Comparison of ENCODE assay signal across 12 cellular contexts in the genomic region with DNA sequence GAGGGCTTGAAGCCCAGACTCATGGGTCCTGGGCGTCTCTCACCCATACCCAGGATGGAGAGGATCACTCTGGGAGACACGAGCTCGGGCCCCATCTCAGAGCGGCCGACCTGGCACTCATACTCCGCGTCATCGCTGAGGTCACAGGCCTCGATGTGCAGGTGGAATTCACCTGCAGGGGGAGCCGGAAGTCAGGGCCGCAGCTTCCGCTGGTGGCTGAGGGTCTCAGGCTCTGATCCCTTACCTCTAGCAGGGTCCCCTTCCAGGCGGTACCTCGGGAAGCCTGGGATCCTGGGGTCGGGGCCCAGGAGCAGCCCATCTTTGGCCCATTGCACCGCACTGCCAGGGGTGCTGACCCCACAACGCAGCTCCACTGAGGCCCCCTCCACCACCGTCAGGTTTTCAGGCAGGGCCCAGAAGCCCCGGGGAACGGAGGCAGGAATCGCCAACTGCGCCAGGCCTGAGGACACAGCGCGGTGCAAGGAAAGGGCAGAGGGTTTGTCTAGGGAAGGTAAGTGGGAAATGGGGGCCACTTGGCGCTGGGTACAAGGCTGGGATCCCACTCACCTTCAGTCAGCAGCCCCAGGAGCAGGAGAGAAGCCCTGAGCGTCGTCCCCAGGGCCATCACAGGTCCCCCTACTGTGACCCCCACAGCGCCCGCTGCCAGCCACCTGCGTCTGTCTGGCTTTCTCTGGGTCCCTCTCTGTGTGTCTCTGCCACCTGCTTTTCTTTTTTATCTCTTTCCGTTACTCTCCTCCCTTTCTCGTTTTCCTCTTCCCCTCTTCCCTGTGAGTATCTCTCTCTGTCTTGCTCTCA. TPM values are rescaled to one million over a fixed set of nuclear protein-coding genes. Genes with fewer than 3 reads are reported as not detected.
DNase-seq lines count a peak whose midpoint lies in the region; ATAC-seq and TF ChIP-seq lines count a peak whose summit lies in the region.
"Had no signal": no experiment of that assay in that cellular context is flagged by ENCODE, and none has a peak within 500 bp of the region (broad histone marks: within the 10 kb centered on the region; RNA-seq: fewer than 3 reads in every experiment).

No MANE protein-coding gene starts in this region.

- H3K36me3 ChIP-seq in HUES64 (ENCODE audit: insufficient read depth, low read length): no peaks in the 10 kb centered on the region

- peak; percentile 64 for DNase-seq in D341Med (ENCODE audit: low spot score)
- no peak for DNase-seq in foreskin keratinocyte
- no peak for DNase-seq in NCI-H446 treated with DMSO at 0.1 percent for 48 hours (lab: John Stamatoyannopoulos, UW)
- no peak for DNase-seq in T-helper 9 cell
- DNase-seq in AG20443 (ENCODE audit: low spot score): no peak
- DNase-seq: activated B cell treated with CpG ODN at 0.5 μM for 24 hours; activated naive CD4-positive, alpha-beta T cell treated with anti-CD3 and anti-CD28 coated beads, Interleukin-2, amount 50 U/mL, for 16 hours; COR-L47; effector memory CD4-positive, alpha-beta T cell; occipital lobe had no signal

- no peak overlapping the region for H3K27ac ChIP-seq in HUES64 (ENCODE audit: low read depth, low read length)
- no peak overlapping the region for H3K27ac ChIP-seq in foreskin keratinocyte

- H3K4me1 ChIP-seq in HUES64 (ENCODE audit: insufficient read depth, low read length): no peaks in the 10 kb centered on the region
- no peaks in the 10 kb centered on the region for H3K4me1 ChIP-seq in foreskin keratinocyte

- peak overlapping the region; percentile 20; the same call in 1 of the 2 replicates for H3K4me3 ChIP-seq in HUES64 (ENCODE audit: low read length)

- TF ChIP-seq CTCF in foreskin keratinocyte (conservative IDR thresholded peaks at IDR 0.05): peak; percentile 36

- no peak for ATAC-seq in foreskin keratinocyte

- H3K9me3 ChIP-seq in HUES64 (ENCODE audit: insufficient read depth, low read depth, low read length): no peaks in the 10 kb centered on the region

- H3K27me3 ChIP-seq in HUES64 (ENCODE audit: insufficient read depth, low read length) (peaks cover 55% of the 10 kb centered on the region), foreskin keratinocyte (peaks cover 50% of the 10 kb centered on the region)

- 58% methylated on average over 32 of the region's 32 CpGs for whole genome bisulfite sequencing in HUES64

- H3K9ac ChIP-seq in HUES64 (ENCODE audit: low read depth, low read length): no peak overlapping the region

RNA-seq across cellular contexts. Expression of a gene that starts 0.9 kb away (rescaled TPM):
- polyA plus RNA-seq in HUES64 (2013, experiment 1 of 2): not detected
- polyA plus RNA-seq in HUES64 (2013, experiment 2 of 2): 0.57 TPM
- not detected in 2 replicates for total RNA-seq in foreskin keratinocyte
- polyA plus RNA-seq in foreskin keratinocyte: not detected in 2 replicates
- total RNA-seq: RPMI7951 had no signal

RNA-seq across cellular contexts. Expression of a gene that starts 5.3 kb away (rescaled TPM):
- polyA plus RNA-seq in HUES64 (2013, experiment 1 of 2): 2.0 TPM
- 2.3 TPM for polyA plus RNA-seq in HUES64 (2013, experiment 2 of 2)
- total RNA-seq in foreskin keratinocyte: 0.04 TPM in 1 of 2 replicates, not detected in the other
- 0.01 TPM in 1 of 2 replicates, not detected in the other for polyA plus RNA-seq in foreskin keratinocyte
- total RNA-seq: activated B cell treated with CpG ODN at 0.5 μM for 24 hours, RPMI7951 had no signal

RNA-seq across cellular contexts. Expression of a gene that starts 17.0 kb away (rescaled TPM):
- polyA plus RNA-seq in HUES64 (2013, experiment 1 of 2): 43.3 TPM
- polyA plus RNA-seq in HUES64 (2013, experiment 2 of 2): 75.3 TPM
- total RNA-seq in foreskin keratinocyte: 0.95 and 1.2 TPM in 2 replicates
- 1.4 and 1.8 TPM in 2 replicates for polyA plus RNA-seq in foreskin keratinocyte
- total RNA-seq: activated B cell treated with CpG ODN at 0.5 μM for 24 hours had no signal

RNA-seq across cellular contexts. Expression of a gene that starts 38.8 kb away (rescaled TPM):
- polyA plus RNA-seq in HUES64 (2013, experiment 1 of 2): not detected
- polyA plus RNA-seq in HUES64 (2013, experiment 2 of 2): not detected
- total RNA-seq in foreskin keratinocyte: not detected in 2 replicates
- polyA plus RNA-seq in foreskin keratinocyte: not detected in 2 replicates
- total RNA-seq: activated B cell treated with CpG ODN at 0.5 μM for 24 hours, occipital lobe, RPMI7951 had no signal

RNA-seq across cellular contexts. Expression of a gene that starts 48.9 kb away (rescaled TPM):
- 5.6 TPM for polyA plus RNA-seq in HUES64 (2013, experiment 1 of 2)
- polyA plus RNA-seq in HUES64 (2013, experiment 2 of 2): 5.6 TPM
- 5.9 and 6.0 TPM in 2 replicates for total RNA-seq in foreskin keratinocyte
- polyA plus RNA-seq in foreskin keratinocyte: 4.9 and 6.6 TPM in 2 replicates
